In the genomic region with DNA sequence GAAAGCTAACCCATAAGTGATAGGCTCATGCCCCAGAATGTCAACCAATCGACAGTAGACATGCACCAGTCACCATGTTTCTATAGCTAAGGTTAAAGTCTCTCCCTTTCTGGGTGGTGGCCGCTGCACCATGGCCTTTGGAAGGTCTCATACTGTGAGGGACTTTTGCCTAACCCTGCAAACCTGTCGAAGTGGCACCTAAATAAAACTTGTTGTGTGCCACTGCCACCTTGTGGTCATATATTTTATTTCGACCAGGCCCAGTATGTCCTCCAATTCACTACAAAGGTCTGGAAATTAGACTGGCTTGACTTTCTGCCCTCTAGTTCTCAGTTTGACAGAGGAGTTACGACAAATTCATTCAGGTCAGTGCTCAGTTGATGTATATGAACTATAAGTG, we compare ENCODE assay signal across 8 cellular contexts.
DNase-seq lines count a peak whose midpoint lies in the region; ATAC-seq, FAIRE-seq and TF ChIP-seq lines count a peak whose summit lies in the region.

No MANE protein-coding gene starts in this region.

- no peak overlapping the region for H3K9ac ChIP-seq in K562 (ENCODE audit: insufficient read depth in 1 of 2, low read depth in 2 of 2, low read length in 2 of 2)

- H3K4me3 Mint-ChIP-seq in stimulated activated naive CD8-positive, alpha-beta T cell treated with anti-CD3 and anti-CD28 coated beads, Interleukin-15, amount 100 ng/mL, for 72 hours: no peak overlapping the region

- 0% methylated on average over 5 of the region's 5 CpGs for WGBS in K562 (ENCODE audit: insufficient coverage, low coverage, missing lambda C conversion rate)

- ATAC-seq in GM21576 (IDR thresholded peaks at IDR 0.05; ENCODE audit: unreplicated experiment) (peak; percentile 94), K562 (peak; percentile 86)
- peak; percentile 58 for ATAC-seq in stimulated activated naive CD8-positive, alpha-beta T cell treated with anti-CD3 and anti-CD28 coated beads, Interleukin-15, amount 100 ng/mL, for 72 hours

- no peaks in the 10 kb centered on the region for H3K9me3 ChIP-seq in K562 (replicated peaks; ENCODE audit: control insufficient read depth, insufficient read depth, low read depth, low read length)

- no peaks in the 10 kb centered on the region for H3K4me1 Mint-ChIP-seq in stimulated activated naive CD8-positive, alpha-beta T cell treated with anti-CD3 and anti-CD28 coated beads, Interleukin-15, amount 100 ng/mL, for 72 hours

- H3K4me1 ChIP-seq in K562 (replicated peaks in 1 of 2; ENCODE audit: control insufficient read depth in 2 of 2, insufficient read depth in 2 of 2, low read length in 2 of 2): no peaks in the 10 kb centered on the region

- peak; percentile 73 for FAIRE-seq in K562 (lab: Jason Lieb, UNC)

- TF ChIP-seq RAD21 in K562 (CRISPR knock-in tag; conservative IDR thresholded peaks at IDR 0.05 in 1 of 2, IDR thresholded peaks at IDR 0.05 in 1 of 2): peak in 1 of 2 experiments; percentile 64; a peak in 2 of 4 replicates

- no peaks in the 10 kb centered on the region for H4K20me1 ChIP-seq in K562 (replicated peaks; ENCODE audit: control insufficient read depth, insufficient read depth, low read length)

- BruUV-seq in K562 (replicated peaks; lab: Mats Ljungman, UMichigan): no TSS peak

- CTCF ChIA-PET in K562 (lab: Yijun Ruan, JAX; ENCODE audit: low intra/inter-chr PET ratio): interaction anchor here (0.5 kb wide), 1 partner anchor 1878 kb away, joined by 3 read pairs; no protein-coding TSS in a partner anchor

- POLR2A ChIA-PET in K562 (lab: Yijun Ruan, JAX): no interaction called here

- no peaks in the 10 kb centered on the region for H3K27me3 Mint-ChIP-seq in stimulated activated naive CD8-positive, alpha-beta T cell treated with anti-CD3 and anti-CD28 coated beads, Interleukin-15, amount 100 ng/mL, for 72 hours

- no peak for TF ChIP-seq EP300 in K562 (IDR thresholded peaks at IDR 0.05; ENCODE audit: low read length)

- TF ChIP-seq POLR2A in K562 (conservative IDR thresholded peaks at IDR 0.05): no peak

- H3K36me3 ChIP-seq in K562 (ENCODE audit: control insufficient read depth, insufficient read depth, low read length): no peaks in the 10 kb centered on the region

- H3K27me3 ChIP-seq in K562 (ENCODE audit: control insufficient read depth in 2 of 2, insufficient read depth in 2 of 2, low read length in 2 of 2): no peaks in the 10 kb centered on the region

- in situ Hi-C loops in K562 (cut with MboI): no loop called here

- H3K79me2 ChIP-seq in K562 (ENCODE audit: control insufficient read depth, insufficient read depth, low read length): no peaks in the 10 kb centered on the region

- H3K27ac ChIP-seq in K562 (ENCODE audit: extremely low read depth, low read depth, low read length): no peak overlapping the region

- no peak overlapping the region for H3K4me2 ChIP-seq in K562 (ENCODE audit: insufficient read depth, low read length)

- H3K9me1 ChIP-seq in K562 (ENCODE audit: control insufficient read depth, insufficient read depth, low read length): no peaks in the 10 kb centered on the region

- peak overlapping the region in 1 of 2 donors; percentile 89 for H3K27ac Mint-ChIP-seq in stimulated activated naive CD8-positive, alpha-beta T cell treated with anti-CD3 and anti-CD28 coated beads, Interleukin-15, amount 100 ng/mL, for 72 hours

- peak in 2 of 3 experiments; percentile 52 to 55; a peak in 4 of 6 replicates for TF ChIP-seq CTCF in K562 (IDR thresholded peaks at IDR 0.05 in 2 of 3, conservative IDR thresholded peaks at IDR 0.05 in 1 of 3; ENCODE audit: insufficient read depth in 2 of 3, low read depth in 1 of 3, low read length in 3 of 3)

- H3K9me3 Mint-ChIP-seq in stimulated activated naive CD8-positive, alpha-beta T cell treated with anti-CD3 and anti-CD28 coated beads, Interleukin-15, amount 100 ng/mL, for 72 hours: no peaks in the 10 kb centered on the region

- intact Hi-C loops in K562 (cut with micrococcal nuclease): no loop called here

- H2AFZ ChIP-seq in K562 (ENCODE audit: low read depth, low read length): no peak overlapping the region

- DNase-seq in NCI-H2227 (lab: John Stamatoyannopoulos, UW; ENCODE audit: unreplicated experiment) (peak; percentile 36), NCI-H2227 treated with DMSO at 0.1 percent for 48 hours (lab: John Stamatoyannopoulos, UW) (no peak), HuH-7 (ENCODE audit: low spot score) (peak; percentile 25), SHP77 treated with DMSO at 0.1 percent for 48 hours (lab: John Stamatoyannopoulos, UW) (peak; percentile 19), K562 (ENCODE audit: extremely low read depth in 1 of 4, low spot score in 3 of 4) (peak; percentile 22 to 50 (median 30)), left kidney (ENCODE audit: low read depth, low spot score) (peak; percentile 59)
- DNase-seq in stimulated activated naive CD8-positive, alpha-beta T cell treated with anti-CD3 and anti-CD28 coated beads, Interleukin-15, amount 100 ng/mL, for 72 hours: peak; percentile 23 to 29

- H3K4me3 ChIP-seq in K562: no peak overlapping the region

TF ChIP-seq in K562, 482 proteins besides CTCF, POLR2A, EP300 and RAD21:
- TF ChIP-seq ETV5 (CRISPR knock-in tag; IDR thresholded peaks at IDR 0.05; ENCODE audit: low read depth): no peak
- TF ChIP-seq ZNF766 (CRISPR knock-in tag; conservative IDR thresholded peaks at IDR 0.05): no peak
- TF ChIP-seq POLR3G (IDR thresholded peaks at IDR 0.05; ENCODE audit: extremely low read depth, insufficient read length, insufficient replicate concordance): no peak
- TF ChIP-seq MCM3 (IDR thresholded peaks at IDR 0.05): no peak
- no peak for TF ChIP-seq FOXK1 (CRISPR knock-in tag; IDR thresholded peaks at IDR 0.05; ENCODE audit: borderline replicate concordance)
- no peak for TF ChIP-seq NFXL1 (CRISPR knock-in tag; IDR thresholded peaks at IDR 0.05)
- TF ChIP-seq, protein P1, sequence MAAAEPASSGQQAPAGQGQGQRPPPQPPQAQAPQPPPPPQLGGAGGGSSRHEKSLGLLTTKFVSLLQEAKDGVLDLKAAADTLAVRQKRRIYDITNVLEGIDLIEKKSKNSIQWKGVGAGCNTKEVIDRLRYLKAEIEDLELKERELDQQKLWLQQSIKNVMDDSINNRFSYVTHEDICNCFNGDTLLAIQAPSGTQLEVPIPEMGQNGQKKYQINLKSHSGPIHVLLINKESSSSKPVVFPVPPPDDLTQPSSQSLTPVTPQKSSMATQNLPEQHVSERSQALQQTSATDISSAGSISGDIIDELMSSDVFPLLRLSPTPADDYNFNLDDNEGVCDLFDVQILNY (CRISPR knock-in tag; IDR thresholded peaks at IDR 0.05): no peak
- no peak for TF ChIP-seq ZBTB1 (CRISPR knock-in tag; IDR thresholded peaks at IDR 0.05; ENCODE audit: borderline replicate concordance, low read depth)
- TF ChIP-seq, protein P2, sequence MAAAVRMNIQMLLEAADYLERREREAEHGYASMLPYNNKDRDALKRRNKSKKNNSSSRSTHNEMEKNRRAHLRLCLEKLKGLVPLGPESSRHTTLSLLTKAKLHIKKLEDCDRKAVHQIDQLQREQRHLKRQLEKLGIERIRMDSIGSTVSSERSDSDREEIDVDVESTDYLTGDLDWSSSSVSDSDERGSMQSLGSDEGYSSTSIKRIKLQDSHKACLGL (CRISPR knock-in tag; IDR thresholded peaks at IDR 0.05; ENCODE audit: borderline replicate concordance, poor library complexity, severe bottlenecking): no peak
- no peak for TF ChIP-seq ZNF146 (CRISPR knock-in tag; IDR thresholded peaks at IDR 0.05; ENCODE audit: unreplicated experiment)
- TF ChIP-seq ZNF324 (CRISPR knock-in tag; IDR thresholded peaks at IDR 0.05): no peak
- no peak for TF ChIP-seq CREM (IDR thresholded peaks at IDR 0.05; ENCODE audit: low read depth)
- TF ChIP-seq TARDBP (IDR thresholded peaks at IDR 0.05): no peak
TF ChIP-seq in K562: peak in this region for 0.
